In the genomic region with DNA sequence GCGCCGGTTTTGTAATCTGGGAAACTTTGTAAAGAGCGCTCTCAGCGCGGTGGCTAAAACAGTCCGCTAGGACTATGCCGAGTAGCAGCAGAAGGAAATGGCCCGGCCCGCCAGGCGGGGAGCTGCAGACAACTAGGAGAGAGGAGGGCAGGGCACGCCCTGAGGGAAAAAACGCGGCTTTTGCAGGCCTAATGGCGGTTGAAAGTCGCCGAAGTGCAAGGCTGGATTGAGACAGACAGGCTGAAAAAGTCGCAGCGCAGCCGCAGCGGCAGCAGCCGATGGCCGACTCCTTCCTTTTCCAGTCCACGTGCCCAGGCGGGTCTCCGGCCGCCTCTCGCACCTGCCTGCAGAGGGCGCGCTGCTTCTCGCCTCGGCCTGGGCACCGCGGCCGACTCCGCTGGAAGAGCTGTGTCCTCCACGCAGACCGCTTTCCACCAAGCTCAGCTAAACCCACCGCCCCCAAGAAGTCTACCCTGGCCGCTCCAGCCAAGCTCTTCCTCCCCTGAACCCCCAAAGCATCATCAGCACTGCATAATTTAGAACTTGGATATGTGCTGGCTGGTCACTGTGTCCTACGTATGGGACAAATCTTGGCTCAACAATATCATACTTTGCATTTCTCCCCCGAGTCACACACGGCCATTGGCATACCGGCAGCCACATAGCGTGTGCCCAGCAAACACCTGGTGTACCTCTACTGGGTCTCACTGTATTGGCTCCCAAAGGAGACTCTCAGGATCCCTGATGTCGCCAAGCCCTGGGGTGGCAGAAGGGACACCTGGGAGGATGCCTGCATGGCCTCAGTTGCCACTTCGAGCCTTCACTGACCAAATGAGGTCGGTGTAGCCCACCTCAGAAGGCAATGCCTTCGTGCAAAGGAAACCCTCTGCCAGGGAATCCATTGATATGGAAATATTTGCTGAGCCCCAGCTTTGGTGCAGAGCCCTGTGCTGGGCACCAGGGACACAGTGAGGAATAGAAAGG, we compare ENCODE assay signal across 7 cellular contexts. TPM values are rescaled to one million over a fixed set of nuclear protein-coding genes. Genes with fewer than 3 reads are reported as not detected.
DNase-seq lines count a peak whose midpoint lies in the region; ATAC-seq and TF ChIP-seq lines count a peak whose summit lies in the region.

No MANE protein-coding gene starts in this region.

- CTCF ChIA-PET in activated CD8-positive, alpha-beta T cell treated with anti-CD3 and anti-CD28 coated beads for 36 hours (lab: Charles Lee) = interaction anchor here (0.6 to 2.6 kb wide), 23 partner anchors 9 to 405 kb away, joined by 3 to 21 read pairs (median 5); no protein-coding TSS in a partner anchor

- intact Hi-C loops in activated CD8-positive, alpha-beta T cell treated with anti-CD3 and anti-CD28 coated beads for 36 hours (cut with micrococcal nuclease) = no loop called here

- peaks cover 4% of the 10 kb centered on the region for H3K4me1 Mint-ChIP-seq in activated CD8-positive, alpha-beta T cell treated with anti-CD3 and anti-CD28 coated beads for 36 hours (ENCODE audit: low read depth)
- peaks cover 6 to 7% of the 10 kb centered on the region in 2 donors for H3K4me1 Mint-ChIP-seq in effector memory CD8-positive, alpha-beta T cell (ENCODE audit: low read depth in 2 of 2)
- no peaks in the 10 kb centered on the region for H3K4me1 Mint-ChIP-seq in mesothelial cell of epicardium

- H3K27ac Mint-ChIP-seq in activated CD8-positive, alpha-beta T cell treated with anti-CD3 and anti-CD28 coated beads for 36 hours = peak overlapping the region; percentile 55
- no peak overlapping the region for H3K27ac Mint-ChIP-seq in effector memory CD8-positive, alpha-beta T cell
- peak overlapping the region; percentile 64 for H3K27ac Mint-ChIP-seq in mesothelial cell of epicardium

- peak; percentile 84 for TF ChIP-seq CTCF in GM13977 (IDR thresholded peaks at IDR 0.05; ENCODE audit: extremely low read depth, insufficient read depth, missing control alignments)
- TF ChIP-seq CTCF in activated CD8-positive, alpha-beta T cell treated with anti-CD3 and anti-CD28 coated beads for 36 hours (IDR thresholded peaks at IDR 0.05) = peak; percentile 66
- TF ChIP-seq CTCF in mesothelial cell of epicardium (IDR thresholded peaks at IDR 0.05; ENCODE audit: unreplicated experiment) = no peak

- POLR2A ChIA-PET in activated CD8-positive, alpha-beta T cell treated with anti-CD3 and anti-CD28 coated beads for 36 hours (lab: Charles Lee) = interaction anchor here (0.7 to 3.6 kb wide), 4 partner anchors 8 to 85 kb away, joined by 3 to 20 read pairs (median 3); no protein-coding TSS in a partner anchor

- peak; percentile 71 for DNase-seq in GM13977 (ENCODE audit: low spot score)
- peak; percentile 80 for DNase-seq in NCI-H2227 treated with DMSO at 0.1 percent for 48 hours (lab: John Stamatoyannopoulos, UW)
- peak; percentile 73 for DNase-seq in activated CD8-positive, alpha-beta T cell treated with anti-CD3 and anti-CD28 coated beads for 36 hours
- peak; percentile 42 to 61 (median 53) for DNase-seq in effector memory CD8-positive, alpha-beta T cell
- DNase-seq in mesothelial cell of epicardium (ENCODE audit: low spot score in 2 of 2, unreplicated experiment in 2 of 2) = peak; percentile 29 to 55
- DNase-seq in stimulated activated CD8-positive, alpha-beta memory T cell treated with anti-CD3 and anti-CD28 coated beads, Interleukin-4, amount 100 ng/mL, for 1 hour (ENCODE audit: low read depth in 2 of 2, low spot score in 1 of 2) = peak; percentile 13 to 28

- H3K36me3 Mint-ChIP-seq in activated CD8-positive, alpha-beta T cell treated with anti-CD3 and anti-CD28 coated beads for 36 hours (ENCODE audit: low read depth) = no peaks in the 10 kb centered on the region
- H3K36me3 Mint-ChIP-seq in effector memory CD8-positive, alpha-beta T cell (ENCODE audit: insufficient read depth) = no peaks in the 10 kb centered on the region
- no peaks in the 10 kb centered on the region for H3K36me3 Mint-ChIP-seq in mesothelial cell of epicardium

- no peaks in the 10 kb centered on the region for H3K9me3 Mint-ChIP-seq in activated CD8-positive, alpha-beta T cell treated with anti-CD3 and anti-CD28 coated beads for 36 hours
- H3K9me3 Mint-ChIP-seq in effector memory CD8-positive, alpha-beta T cell = no peaks in the 10 kb centered on the region
- H3K9me3 Mint-ChIP-seq in mesothelial cell of epicardium = peaks cover 26% of the 10 kb centered on the region

- H3K4me3 Mint-ChIP-seq in activated CD8-positive, alpha-beta T cell treated with anti-CD3 and anti-CD28 coated beads for 36 hours = peak overlapping the region; percentile 66
- H3K4me3 Mint-ChIP-seq in effector memory CD8-positive, alpha-beta T cell = peak overlapping the region; percentile 72 to 76
- H3K4me3 Mint-ChIP-seq in mesothelial cell of epicardium = peak overlapping the region; percentile 72

- peak; percentile 73 for ATAC-seq in HG02623 (IDR thresholded peaks at IDR 0.05; ENCODE audit: unreplicated experiment)
- ATAC-seq in activated CD8-positive, alpha-beta T cell treated with anti-CD3 and anti-CD28 coated beads for 36 hours = peak; percentile 89
- peak; percentile 92 for ATAC-seq in effector memory CD8-positive, alpha-beta T cell (replicated peaks)

- H3K27me3 Mint-ChIP-seq in activated CD8-positive, alpha-beta T cell treated with anti-CD3 and anti-CD28 coated beads for 36 hours = no peaks in the 10 kb centered on the region
- no peaks in the 10 kb centered on the region for H3K27me3 Mint-ChIP-seq in effector memory CD8-positive, alpha-beta T cell
- no peaks in the 10 kb centered on the region for H3K27me3 Mint-ChIP-seq in mesothelial cell of epicardium (ENCODE audit: low read depth)

- in situ Hi-C loops in GM13977 (cut with MboI; ENCODE audit: low pct_unique_long_range_greater_than_20kb, low sequenced_read_pairs, unreplicated experiment) = no loop called here

RNA-seq across cellular contexts. Expression of a gene that starts 14.5 kb away (rescaled TPM):
- total RNA-seq in activated CD8-positive, alpha-beta T cell treated with anti-CD3 and anti-CD28 coated beads for 36 hours = 100 to 1,000 TPM; 830 to 839 TPM
- total RNA-seq in mesothelial cell of epicardium = 171 to 179 TPM (median 177 TPM) in 3 replicates

Comparison
In these comparisons a context has a peak if more than half of its experiments do, and no peak if none do; other contexts are left out.
1. Peak in every context shown above with its lines: DNase-seq and ATAC-seq.
2. DNase-seq: peak in every context shown above with its lines; median percentile 80 in NCI-H2227 treated with DMSO at 0.1 percent for 48 hours; 73 in activated CD8-positive, alpha-beta T cell treated with anti-CD3 and anti-CD28 coated beads for 36 hours; 71 in GM13977; 53 in effector memory CD8-positive, alpha-beta T cell; 42 in mesothelial cell of epicardium; 20 in stimulated activated CD8-positive, alpha-beta memory T cell treated with anti-CD3 and anti-CD28 coated beads, Interleukin-4, amount 100 ng/mL, for 1 hour.
3. H3K27ac Mint-ChIP-seq: peak in activated CD8-positive, alpha-beta T cell treated with anti-CD3 and anti-CD28 coated beads for 36 hours (single experiment) and mesothelial cell of epicardium (single experiment); none in effector memory CD8-positive, alpha-beta T cell (0 of 2).